In genomic region chrX:12405306-12405705, GRCh38 we compare ENCODE assay signal across 28 cellular contexts.
"Had no signal": no experiment of that assay in that cellular context is flagged by ENCODE, and none has a peak within 500 bp of the region (broad histone marks: within the 10 kb centered on the region; RNA-seq: fewer than 3 reads in every experiment).

No MANE protein-coding gene starts in this region.

- H3K27ac ChIP-seq: body of pancreas, colonic mucosa, epithelial cell of prostate, esophagus squamous epithelium, gastroesophageal sphincter, heart right ventricle, WERI-Rb-1 had no signal

- H3K4me3 ChIP-seq: body of pancreas, colonic mucosa, esophagus squamous epithelium, gastroesophageal sphincter, heart right ventricle had no signal

- H3K36me3 ChIP-seq: colonic mucosa, esophagus squamous epithelium, gastroesophageal sphincter, heart right ventricle, WERI-Rb-1 had no signal

- H3K9me3 ChIP-seq: body of pancreas, colonic mucosa, esophagus squamous epithelium, gastroesophageal sphincter, heart right ventricle had no signal

- DNase-seq: activated B cell treated with CpG ODN at 0.5 μM for 24 hours; activated CD4-positive, alpha-beta T cell treated with anti-CD3 and anti-CD28 coated beads for 48 hours; activated CD4-positive, alpha-beta T cell treated with anti-CD3 and anti-CD28 coated beads, Interleukin-2, amount 50 U/mL, for 1 hour; activated CD4-positive, alpha-beta T cell treated with anti-CD3 and anti-CD28 coated beads, Interleukin-2, amount 50 U/mL, for 48 hours; activated CD8-positive, alpha-beta memory T cell treated with anti-CD3 and anti-CD28 coated beads, Interleukin-2, amount 10 ng/mL, durations not matched to agents 7 days and 5 days; activated CD8-positive, alpha-beta memory T cell treated with anti-CD3 and anti-CD28 coated beads, Interleukin-2, amount 50 U/mL, for 4 hours; activated CD8-positive, alpha-beta T cell treated with anti-CD3 and anti-CD28 coated beads for 36 hours; activated effector memory CD4-positive, alpha-beta T cell treated with anti-CD3 and anti-CD28 coated beads, Interleukin-2, amount 50 U/mL, for 16 hours; activated naive CD4-positive, alpha-beta T cell treated with anti-CD3 and anti-CD28 coated beads, Interleukin-2, amount 10 ng/mL, durations not matched to agents 7 days and 5 days; activated naive CD8-positive, alpha-beta T cell treated with anti-CD3 and anti-CD28 coated beads, Interleukin-2, amount 10 ng/mL, durations not matched to agents 7 days and 5 days; activated T-cell treated with anti-CD3 and anti-CD28 coated beads, Interleukin-2, amount 50 U/mL, for 1 hour; activated T-cell treated with anti-CD3 and anti-CD28 coated beads, Interleukin-2, amount 50 U/mL, for 48 hours; amniotic stem cell; anterior cingulate cortex; body of pancreas; caudate nucleus; cerebellar nuclear complex; colonic mucosa; effector CD8-positive, alpha-beta T cell; esophagus squamous epithelium; foreskin melanocyte; heart right ventricle; T-helper 1 cell; T-helper 17 cell; T1000; WERI-Rb-1 had no signal

- H3K4me1 ChIP-seq: body of pancreas, colonic mucosa, esophagus squamous epithelium, gastroesophageal sphincter had no signal

- H3K27me3 ChIP-seq: body of pancreas, colonic mucosa, esophagus squamous epithelium, gastroesophageal sphincter, heart right ventricle had no signal
